In the genomic region with DNA sequence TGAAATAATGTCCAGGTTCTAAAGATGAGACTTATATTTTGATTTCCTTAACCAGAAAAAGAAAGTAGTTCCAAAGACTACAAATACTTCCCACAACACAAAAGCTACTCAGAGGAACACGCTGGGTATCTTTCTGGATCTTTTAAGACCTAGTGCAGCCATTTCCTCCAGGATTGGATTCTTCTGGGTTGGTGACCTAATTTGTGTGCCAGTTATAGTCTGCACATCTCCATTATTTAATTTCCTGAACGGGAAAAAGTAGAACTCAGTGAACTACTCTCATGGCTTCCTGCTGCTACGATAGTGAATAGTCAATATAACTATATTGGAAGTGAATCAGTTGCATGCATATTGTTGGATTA, we compare ENCODE assay signal across 8 cellular contexts. TPM values are rescaled to one million over a fixed set of nuclear protein-coding genes. Genes with fewer than 3 reads are reported as not detected.
DNase-seq lines count a peak whose midpoint lies in the region; ATAC-seq and TF ChIP-seq lines count a peak whose summit lies in the region.

No MANE protein-coding gene starts in this region.

- peak overlapping the region; percentile 91 to 100 (median 92) for H3K4me3 Mint-ChIP-seq in CD4-positive, CD25-positive, alpha-beta regulatory T cell

- H3K36me3 Mint-ChIP-seq in CD4-positive, CD25-positive, alpha-beta regulatory T cell: peaks cover 19% of the 10 kb centered on the region

- no peaks in the 10 kb centered on the region for H3K9me3 Mint-ChIP-seq in CD4-positive, CD25-positive, alpha-beta regulatory T cell

- peak overlapping the region; percentile 83 for H3K27ac ChIP-seq in CD4-positive, CD25-positive, alpha-beta regulatory T cell (ENCODE audit: insufficient read depth, low read length, poor library complexity, severe bottlenecking)
- peak overlapping the region; percentile 89 for H3K27ac ChIP-seq in neutrophil

- no peaks in the 10 kb centered on the region for H3K27me3 ChIP-seq in CD4-positive, CD25-positive, alpha-beta regulatory T cell (ENCODE audit: control insufficient read depth, insufficient read depth, low read length)
- H3K27me3 ChIP-seq in NT2/D1 (ENCODE audit: insufficient read depth, insufficient read length) (peaks cover 5% of the 10 kb centered on the region), endocrine pancreas (ENCODE audit: control insufficient read depth, insufficient read depth, low read length) (no peaks in the 10 kb centered on the region), neutrophil (no peaks in the 10 kb centered on the region)

- H3K27me3 Mint-ChIP-seq in CD4-positive, CD25-positive, alpha-beta regulatory T cell: no peaks in the 10 kb centered on the region

- H3K9me3 ChIP-seq in CD4-positive, CD25-positive, alpha-beta regulatory T cell (ENCODE audit: control insufficient read depth in 2 of 2, low read length in 2 of 2): no peaks in the 10 kb centered on the region
- no peaks in the 10 kb centered on the region for H3K9me3 ChIP-seq in NT2/D1 (ENCODE audit: insufficient read depth, low read length)
- H3K9me3 ChIP-seq in endocrine pancreas (ENCODE audit: control insufficient read depth, low read length): no peaks in the 10 kb centered on the region
- no peaks in the 10 kb centered on the region for H3K9me3 ChIP-seq in neutrophil

- no peak for DNase-seq in CD4-positive, CD25-positive, alpha-beta regulatory T cell
- no peak for DNase-seq in NT2/D1 (ENCODE audit: low read depth, low spot score)
- DNase-seq in NCI-H1436 (lab: John Stamatoyannopoulos, UW): no peak
- DNase-seq in RPMI8226: no peak
- DNase-seq in activated CD4-positive, alpha-beta T cell treated with anti-CD3 and anti-CD28 coated beads, Interleukin-2, amount 50 U/mL, for 48 hours: no peak

- peaks cover 14% of the 10 kb centered on the region for H3K36me3 ChIP-seq in CD4-positive, CD25-positive, alpha-beta regulatory T cell (ENCODE audit: control insufficient read depth, insufficient read depth, low read length)
- H3K36me3 ChIP-seq in NT2/D1 (ENCODE audit: insufficient read depth, insufficient read length, low read length): peaks cover 15% of the 10 kb centered on the region
- H3K36me3 ChIP-seq in endocrine pancreas (ENCODE audit: control insufficient read depth, insufficient read depth, low read length): no peaks in the 10 kb centered on the region
- peaks cover 19% of the 10 kb centered on the region for H3K36me3 ChIP-seq in neutrophil

- H3K4me3 ChIP-seq in CD4-positive, CD25-positive, alpha-beta regulatory T cell (ENCODE audit: low read depth, low read length): peak overlapping the region; percentile 83
- H3K4me3 ChIP-seq in NT2/D1 (ENCODE audit: insufficient read length, low read depth) (peak overlapping the region; percentile 79), endocrine pancreas (ENCODE audit: control insufficient read depth, insufficient read depth, low read length) (peak overlapping the region; percentile 73), neutrophil (ENCODE audit: low read depth in 1 of 2, low read length in 1 of 2) (peak overlapping the region; percentile 90 to 100)

- peaks cover 19 to 54% (median 41%) of the 10 kb centered on the region in 4 donors for H3K4me1 Mint-ChIP-seq in CD4-positive, CD25-positive, alpha-beta regulatory T cell

- peaks cover 26% of the 10 kb centered on the region for H3K4me1 ChIP-seq in CD4-positive, CD25-positive, alpha-beta regulatory T cell (ENCODE audit: control insufficient read depth, insufficient read depth, low read length, poor library complexity, severe bottlenecking)
- peaks cover 2% of the 10 kb centered on the region for H3K4me1 ChIP-seq in NT2/D1 (ENCODE audit: insufficient read depth, insufficient read length)
- H3K4me1 ChIP-seq in endocrine pancreas (ENCODE audit: control insufficient read depth, insufficient read depth, low read length): peaks cover 5% of the 10 kb centered on the region
- peaks cover 23% of the 10 kb centered on the region in 2 experiments for H3K4me1 ChIP-seq in neutrophil (ENCODE audit: control insufficient read depth in 1 of 2, insufficient read depth in 1 of 2, low read depth in 1 of 2, low read length in 1 of 2)

- no peak overlapping the region for H3K9ac ChIP-seq in NT2/D1 (ENCODE audit: insufficient read length, low read depth)
- no peak overlapping the region for H3K9ac ChIP-seq in endocrine pancreas (ENCODE audit: control insufficient read depth, insufficient read depth, low read length)

- no peak for ATAC-seq in CD4-positive, CD25-positive, alpha-beta regulatory T cell (ENCODE audit: low read depth in 2 of 2)
- ATAC-seq in GM18498 (IDR thresholded peaks at IDR 0.05; ENCODE audit: unreplicated experiment): no peak

- no peak for TF ChIP-seq CTCF in neutrophil (IDR thresholded peaks at IDR 0.05)

- H3K27ac Mint-ChIP-seq in CD4-positive, CD25-positive, alpha-beta regulatory T cell: peak overlapping the region; percentile 72 to 92 (median 74)

RNA-seq across cellular contexts. Expression of gene TMEM87B, which starts 1.5 kb away (rescaled TPM):
- total RNA-seq in CD4-positive, CD25-positive, alpha-beta regulatory T cell: 24.6 TPM
- 10 to 100 TPM in 3 of 4 donors, 1 to 10 TPM in 1; 9.1 to 15.6 (median 11.8) TPM for polyA plus RNA-seq in CD4-positive, CD25-positive, alpha-beta regulatory T cell
